ENCODE assay signal across 8 cellular contexts in the genomic region with DNA sequence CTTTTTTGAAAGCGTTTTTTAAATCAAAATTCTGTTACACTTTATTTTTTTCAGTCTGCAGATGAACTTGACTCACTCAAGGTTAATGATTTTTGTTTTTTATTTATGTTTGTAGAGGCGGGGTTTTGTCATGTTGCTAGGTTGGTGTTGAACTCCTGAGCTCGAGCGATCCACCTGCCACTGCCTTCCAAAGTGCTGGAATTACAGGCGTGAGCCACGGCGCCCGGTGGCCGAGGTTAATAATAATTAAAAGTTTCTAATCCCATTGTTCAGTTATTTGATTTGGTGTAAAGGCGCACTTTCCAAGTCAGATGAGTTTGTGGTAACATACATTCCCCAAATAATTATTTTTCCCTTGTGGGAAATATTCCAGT. TPM values are rescaled to one million over a fixed set of nuclear protein-coding genes. Genes with fewer than 3 reads are reported as not detected.
DNase-seq lines count a peak whose midpoint lies in the region; ATAC-seq and TF ChIP-seq lines count a peak whose summit lies in the region.

No MANE protein-coding gene starts in this region.

- H4K8ac ChIP-seq in mesenchymal stem cell (ENCODE audit: low read length) = no peak overlapping the region

- H3K4me1 Mint-ChIP-seq in brain = peaks cover 75% of the 10 kb centered on the region

- no peak for TF ChIP-seq CTCF in brain (conservative IDR thresholded peaks at IDR 0.05)

- peak overlapping the region; percentile 99 to 100 (median 100) for H3K27ac Mint-ChIP-seq in brain

- no peaks in the 10 kb centered on the region for H3K9me3 Mint-ChIP-seq in brain

- WGBS in mesenchymal stem cell = 64% methylated on average over 3 of the region's 10 CpGs

- H3K14ac ChIP-seq in mesenchymal stem cell (ENCODE audit: low read length in 2 of 2) = no peak overlapping the region

- H2BK120ac ChIP-seq in mesenchymal stem cell (ENCODE audit: low read depth, low read length) = no peak overlapping the region

- H4K91ac ChIP-seq in mesenchymal stem cell (ENCODE audit: low read length) = no peak overlapping the region

- H2AK5ac ChIP-seq in mesenchymal stem cell (ENCODE audit: low read length, severe bottlenecking) = no peak overlapping the region

- peak overlapping the region; percentile 100 for H3K9ac ChIP-seq in mesenchymal stem cell (ENCODE audit: low read length)

- H3K4me2 ChIP-seq in mesenchymal stem cell (ENCODE audit: low read length, poor library complexity, severe bottlenecking) = peak overlapping the region; percentile 84

- H3K4ac ChIP-seq in mesenchymal stem cell (ENCODE audit: low read depth in 1 of 2, low read length in 2 of 2) = no peak overlapping the region

- H2BK15ac ChIP-seq in mesenchymal stem cell (ENCODE audit: low read depth, poor library complexity, severe bottlenecking) = no peak overlapping the region

- no peak overlapping the region for H2AFZ ChIP-seq in mesenchymal stem cell (ENCODE audit: low read depth, low read length)

- H3K36me3 ChIP-seq in mesenchymal stem cell (ENCODE audit: control insufficient read depth in 1 of 2, insufficient read depth in 2 of 2, low read depth in 1 of 2, low read length in 2 of 2) = peaks cover 0 to 30% of the 10 kb centered on the region in 2 experiments

- H3K4me3 Mint-ChIP-seq in brain = peak overlapping the region; percentile 94 to 98 (median 96)

- H3K4me3 ChIP-seq in mesenchymal stem cell (ENCODE audit: insufficient read depth in 1 of 2, low read depth in 1 of 2, low read length in 2 of 2) = peak overlapping the region; percentile 47 to 91

- ATAC-seq in HG03342 (IDR thresholded peaks at IDR 0.05; ENCODE audit: unreplicated experiment) (no peak), HG03045 (IDR thresholded peaks at IDR 0.05; ENCODE audit: unreplicated experiment) (no peak), HG03469 (IDR thresholded peaks at IDR 0.05; ENCODE audit: unreplicated experiment) (no peak)

- H3K23ac ChIP-seq in mesenchymal stem cell (ENCODE audit: low read length in 2 of 2) = no peak overlapping the region

- H3K18ac ChIP-seq in mesenchymal stem cell (ENCODE audit: low read depth in 1 of 2, low read length in 2 of 2) = no peak overlapping the region

- DNase-seq in stimulated activated CD4-positive, alpha-beta T cell treated with anti-CD3 and anti-CD28 coated beads, Interleukin-4, amount 100 ng/mL, for 24 hours = peak; percentile 16
- DNase-seq in stimulated activated CD4-positive, alpha-beta T cell treated with anti-CD3 and anti-CD28 coated beads, Interleukin-12 subunit alpha, Interleukin-12 subunit beta, amount 100 ng/mL, for 4 hours = no peak
- DNase-seq in mesenchymal stem cell = no peak
- no peak for DNase-seq in 8988T

- peaks cover 14% of the 10 kb centered on the region for H3K27me3 Mint-ChIP-seq in brain

- no peak overlapping the region for H3K27ac ChIP-seq in mesenchymal stem cell (ENCODE audit: low read length, poor library complexity, severe bottlenecking)

- H2BK12ac ChIP-seq in mesenchymal stem cell (ENCODE audit: low read length in 2 of 2) = no peak overlapping the region

- H3K4me1 ChIP-seq in mesenchymal stem cell (ENCODE audit: control insufficient read depth, insufficient read depth, low read depth, low read length) = no peaks in the 10 kb centered on the region

- H3K27me3 ChIP-seq in mesenchymal stem cell (ENCODE audit: control insufficient read depth in 1 of 2, insufficient read depth in 1 of 2, low read length in 2 of 2) = no peaks in the 10 kb centered on the region

- no peaks in the 10 kb centered on the region for H3K9me3 ChIP-seq in mesenchymal stem cell (ENCODE audit: control insufficient read depth, low read length)

- H3K36me3 Mint-ChIP-seq in brain = peaks cover 25% of the 10 kb centered on the region

- H2BK5ac ChIP-seq in mesenchymal stem cell (ENCODE audit: low read depth, low read length, poor library complexity, severe bottlenecking) = no peak overlapping the region

- peaks cover 8% of the 10 kb centered on the region for H3K79me1 ChIP-seq in mesenchymal stem cell (replicated peaks; ENCODE audit: low read length, poor library complexity, severe bottlenecking)

RNA-seq across cellular contexts. Expression of gene CHD1, which starts 1.2 kb away (rescaled TPM):
- 2.7 TPM for polyA plus RNA-seq in brain (ENCODE audit: insufficient read depth, low read depth, low replicate concordance)
- 18.1 TPM for polyA plus RNA-seq in mesenchymal stem cell (2013, experiment 1 of 2)
- polyA plus RNA-seq in mesenchymal stem cell (2013, experiment 2 of 2) = 18.2 TPM
